1 cellular context compared by ENCODE assay signal in the genomic region with DNA sequence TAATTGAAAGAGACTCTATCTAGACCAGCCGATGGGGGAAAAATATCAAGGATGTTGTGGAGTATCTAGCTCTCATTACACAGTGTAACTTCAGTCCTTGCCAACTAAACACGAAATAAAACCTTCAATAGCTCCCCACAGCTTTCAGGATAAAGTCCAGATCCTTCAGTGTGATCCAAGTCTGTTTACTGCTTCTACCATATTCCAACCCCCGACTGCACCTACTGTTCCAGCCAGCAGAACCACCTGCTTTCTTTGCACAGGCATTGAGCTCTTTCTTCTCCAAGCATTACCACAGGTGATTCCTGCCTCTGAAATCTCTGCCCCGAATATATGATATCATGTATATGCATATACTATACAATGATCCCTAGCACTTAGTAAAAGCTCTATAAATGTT.
TF ChIP-seq lines count a peak whose summit lies in the region.

No MANE protein-coding gene starts in this region.

TF ChIP-seq in WTC11, 78 proteins besides CTCF, POLR2A, EP300 and RAD21 (continued from another document):
- TF ChIP-seq, protein P1, sequence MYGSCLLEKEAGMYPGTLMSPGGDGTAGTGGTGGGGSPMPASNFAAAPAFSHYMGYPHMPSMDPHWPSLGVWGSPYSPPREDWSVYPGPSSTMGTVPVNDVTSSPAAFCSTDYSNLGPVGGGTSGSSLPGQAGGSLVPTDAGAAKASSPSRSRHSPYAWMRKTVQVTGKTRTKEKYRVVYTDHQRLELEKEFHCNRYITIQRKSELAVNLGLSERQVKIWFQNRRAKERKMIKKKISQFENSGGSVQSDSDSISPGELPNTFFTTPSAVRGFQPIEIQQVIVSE (CRISPR knock-in tag; IDR thresholded peaks at IDR 0.05; ENCODE audit: borderline replicate concordance), result no peak
- TF ChIP-seq NR3C1 (CRISPR knock-in tag; conservative IDR thresholded peaks at IDR 0.05; ENCODE audit: low read depth) (no peak), ATF1 (CRISPR knock-in tag; IDR thresholded peaks at IDR 0.05) (no peak), GTF2I (CRISPR knock-in tag; conservative IDR thresholded peaks at IDR 0.05) (no peak), IRF2 (CRISPR knock-in tag; IDR thresholded peaks at IDR 0.05; ENCODE audit: borderline replicate concordance, low read depth) (no peak), SOX15 (CRISPR knock-in tag; IDR thresholded peaks at IDR 0.05) (no peak), RORB (CRISPR knock-in tag; IDR thresholded peaks at IDR 0.05) (no peak), PRRX2 (CRISPR knock-in tag; IDR thresholded peaks at IDR 0.05) (no peak), EMX1 (CRISPR knock-in tag; IDR thresholded peaks at IDR 0.05) (no peak)
- TF ChIP-seq, protein P2, sequence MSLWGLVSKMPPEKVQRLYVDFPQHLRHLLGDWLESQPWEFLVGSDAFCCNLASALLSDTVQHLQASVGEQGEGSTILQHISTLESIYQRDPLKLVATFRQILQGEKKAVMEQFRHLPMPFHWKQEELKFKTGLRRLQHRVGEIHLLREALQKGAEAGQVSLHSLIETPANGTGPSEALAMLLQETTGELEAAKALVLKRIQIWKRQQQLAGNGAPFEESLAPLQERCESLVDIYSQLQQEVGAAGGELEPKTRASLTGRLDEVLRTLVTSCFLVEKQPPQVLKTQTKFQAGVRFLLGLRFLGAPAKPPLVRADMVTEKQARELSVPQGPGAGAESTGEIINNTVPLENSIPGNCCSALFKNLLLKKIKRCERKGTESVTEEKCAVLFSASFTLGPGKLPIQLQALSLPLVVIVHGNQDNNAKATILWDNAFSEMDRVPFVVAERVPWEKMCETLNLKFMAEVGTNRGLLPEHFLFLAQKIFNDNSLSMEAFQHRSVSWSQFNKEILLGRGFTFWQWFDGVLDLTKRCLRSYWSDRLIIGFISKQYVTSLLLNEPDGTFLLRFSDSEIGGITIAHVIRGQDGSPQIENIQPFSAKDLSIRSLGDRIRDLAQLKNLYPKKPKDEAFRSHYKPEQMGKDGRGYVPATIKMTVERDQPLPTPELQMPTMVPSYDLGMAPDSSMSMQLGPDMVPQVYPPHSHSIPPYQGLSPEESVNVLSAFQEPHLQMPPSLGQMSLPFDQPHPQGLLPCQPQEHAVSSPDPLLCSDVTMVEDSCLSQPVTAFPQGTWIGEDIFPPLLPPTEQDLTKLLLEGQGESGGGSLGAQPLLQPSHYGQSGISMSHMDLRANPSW (CRISPR knock-in tag; conservative IDR thresholded peaks at IDR 0.05; ENCODE audit: low read depth), result no peak
- TF ChIP-seq, protein P3, sequence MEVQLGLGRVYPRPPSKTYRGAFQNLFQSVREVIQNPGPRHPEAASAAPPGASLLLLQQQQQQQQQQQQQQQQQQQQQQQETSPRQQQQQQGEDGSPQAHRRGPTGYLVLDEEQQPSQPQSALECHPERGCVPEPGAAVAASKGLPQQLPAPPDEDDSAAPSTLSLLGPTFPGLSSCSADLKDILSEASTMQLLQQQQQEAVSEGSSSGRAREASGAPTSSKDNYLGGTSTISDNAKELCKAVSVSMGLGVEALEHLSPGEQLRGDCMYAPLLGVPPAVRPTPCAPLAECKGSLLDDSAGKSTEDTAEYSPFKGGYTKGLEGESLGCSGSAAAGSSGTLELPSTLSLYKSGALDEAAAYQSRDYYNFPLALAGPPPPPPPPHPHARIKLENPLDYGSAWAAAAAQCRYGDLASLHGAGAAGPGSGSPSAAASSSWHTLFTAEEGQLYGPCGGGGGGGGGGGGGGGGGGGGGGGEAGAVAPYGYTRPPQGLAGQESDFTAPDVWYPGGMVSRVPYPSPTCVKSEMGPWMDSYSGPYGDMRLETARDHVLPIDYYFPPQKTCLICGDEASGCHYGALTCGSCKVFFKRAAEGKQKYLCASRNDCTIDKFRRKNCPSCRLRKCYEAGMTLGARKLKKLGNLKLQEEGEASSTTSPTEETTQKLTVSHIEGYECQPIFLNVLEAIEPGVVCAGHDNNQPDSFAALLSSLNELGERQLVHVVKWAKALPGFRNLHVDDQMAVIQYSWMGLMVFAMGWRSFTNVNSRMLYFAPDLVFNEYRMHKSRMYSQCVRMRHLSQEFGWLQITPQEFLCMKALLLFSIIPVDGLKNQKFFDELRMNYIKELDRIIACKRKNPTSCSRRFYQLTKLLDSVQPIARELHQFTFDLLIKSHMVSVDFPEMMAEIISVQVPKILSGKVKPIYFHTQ (CRISPR knock-in tag; IDR thresholded peaks at IDR 0.05), result no peak
- TF ChIP-seq, protein P4, sequence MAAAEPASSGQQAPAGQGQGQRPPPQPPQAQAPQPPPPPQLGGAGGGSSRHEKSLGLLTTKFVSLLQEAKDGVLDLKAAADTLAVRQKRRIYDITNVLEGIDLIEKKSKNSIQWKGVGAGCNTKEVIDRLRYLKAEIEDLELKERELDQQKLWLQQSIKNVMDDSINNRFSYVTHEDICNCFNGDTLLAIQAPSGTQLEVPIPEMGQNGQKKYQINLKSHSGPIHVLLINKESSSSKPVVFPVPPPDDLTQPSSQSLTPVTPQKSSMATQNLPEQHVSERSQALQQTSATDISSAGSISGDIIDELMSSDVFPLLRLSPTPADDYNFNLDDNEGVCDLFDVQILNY (CRISPR knock-in tag; IDR thresholded peaks at IDR 0.05), result no peak
- TF ChIP-seq, protein P5, sequence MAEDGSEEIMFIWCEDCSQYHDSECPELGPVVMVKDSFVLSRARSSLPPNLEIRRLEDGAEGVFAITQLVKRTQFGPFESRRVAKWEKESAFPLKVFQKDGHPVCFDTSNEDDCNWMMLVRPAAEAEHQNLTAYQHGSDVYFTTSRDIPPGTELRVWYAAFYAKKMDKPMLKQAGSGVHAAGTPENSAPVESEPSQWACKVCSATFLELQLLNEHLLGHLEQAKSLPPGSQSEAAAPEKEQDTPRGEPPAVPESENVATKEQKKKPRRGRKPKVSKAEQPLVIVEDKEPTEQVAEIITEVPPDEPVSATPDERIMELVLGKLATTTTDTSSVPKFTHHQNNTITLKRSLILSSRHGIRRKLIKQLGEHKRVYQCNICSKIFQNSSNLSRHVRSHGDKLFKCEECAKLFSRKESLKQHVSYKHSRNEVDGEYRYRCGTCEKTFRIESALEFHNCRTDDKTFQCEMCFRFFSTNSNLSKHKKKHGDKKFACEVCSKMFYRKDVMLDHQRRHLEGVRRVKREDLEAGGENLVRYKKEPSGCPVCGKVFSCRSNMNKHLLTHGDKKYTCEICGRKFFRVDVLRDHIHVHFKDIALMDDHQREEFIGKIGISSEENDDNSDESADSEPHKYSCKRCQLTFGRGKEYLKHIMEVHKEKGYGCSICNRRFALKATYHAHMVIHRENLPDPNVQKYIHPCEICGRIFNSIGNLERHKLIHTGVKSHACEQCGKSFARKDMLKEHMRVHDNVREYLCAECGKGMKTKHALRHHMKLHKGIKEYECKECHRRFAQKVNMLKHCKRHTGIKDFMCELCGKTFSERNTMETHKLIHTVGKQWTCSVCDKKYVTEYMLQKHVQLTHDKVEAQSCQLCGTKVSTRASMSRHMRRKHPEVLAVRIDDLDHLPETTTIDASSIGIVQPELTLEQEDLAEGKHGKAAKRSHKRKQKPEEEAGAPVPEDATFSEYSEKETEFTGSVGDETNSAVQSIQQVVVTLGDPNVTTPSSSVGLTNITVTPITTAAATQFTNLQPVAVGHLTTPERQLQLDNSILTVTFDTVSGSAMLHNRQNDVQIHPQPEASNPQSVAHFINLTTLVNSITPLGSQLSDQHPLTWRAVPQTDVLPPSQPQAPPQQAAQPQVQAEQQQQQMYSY (CRISPR knock-in tag; IDR thresholded peaks at IDR 0.05), result no peak
- TF ChIP-seq, protein P6, sequence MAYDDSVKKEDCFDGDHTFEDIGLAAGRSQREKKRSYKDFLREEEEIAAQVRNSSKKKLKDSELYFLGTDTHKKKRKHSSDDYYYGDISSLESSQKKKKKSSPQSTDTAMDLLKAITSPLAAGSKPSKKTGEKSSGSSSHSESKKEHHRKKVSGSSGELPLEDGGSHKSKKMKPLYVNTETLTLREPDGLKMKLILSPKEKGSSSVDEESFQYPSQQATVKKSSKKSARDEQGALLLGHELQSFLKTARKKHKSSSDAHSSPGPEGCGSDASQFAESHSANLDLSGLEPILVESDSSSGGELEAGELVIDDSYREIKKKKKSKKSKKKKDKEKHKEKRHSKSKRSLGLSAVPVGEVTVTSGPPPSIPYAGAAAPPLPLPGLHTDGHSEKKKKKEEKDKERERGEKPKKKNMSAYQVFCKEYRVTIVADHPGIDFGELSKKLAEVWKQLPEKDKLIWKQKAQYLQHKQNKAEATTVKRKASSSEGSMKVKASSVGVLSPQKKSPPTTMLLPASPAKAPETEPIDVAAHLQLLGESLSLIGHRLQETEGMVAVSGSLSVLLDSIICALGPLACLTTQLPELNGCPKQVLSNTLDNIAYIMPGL (CRISPR knock-in tag; IDR thresholded peaks at IDR 0.05), result no peak
TF ChIP-seq in WTC11: peak in this region for 0.
